9 cellular contexts compared by ENCODE assay signal in genomic region chr1:180698580-180698979, GRCh38.
"Had no signal": no experiment of that assay in that cellular context is flagged by ENCODE, and none has a peak within 500 bp of the region (broad histone marks: within the 10 kb centered on the region; RNA-seq: fewer than 3 reads in every experiment).

No MANE protein-coding gene starts in this region.

- H3K9ac ChIP-seq: GM23248, KMS-11 had no signal

- H3K4me3 Mint-ChIP-seq: H9, HFFc6 had no signal

- H3K27ac ChIP-seq: GM23248, KMS-11 had no signal

- H3K27ac Mint-ChIP-seq: H9, HFFc6 had no signal

- FAIRE-seq: HTR-8/SVneo had no signal

- H3K4me2 ChIP-seq: KMS-11 had no signal

- H2AFZ ChIP-seq: GM23248 had no signal

- H3K4me3 ChIP-seq: GM23248 had no signal

- DNase-seq: GM23248, GOT3, H9, HCEC 1CT, HFFc6, IMR-90, KBM-7 had no signal
